In the genomic region with DNA sequence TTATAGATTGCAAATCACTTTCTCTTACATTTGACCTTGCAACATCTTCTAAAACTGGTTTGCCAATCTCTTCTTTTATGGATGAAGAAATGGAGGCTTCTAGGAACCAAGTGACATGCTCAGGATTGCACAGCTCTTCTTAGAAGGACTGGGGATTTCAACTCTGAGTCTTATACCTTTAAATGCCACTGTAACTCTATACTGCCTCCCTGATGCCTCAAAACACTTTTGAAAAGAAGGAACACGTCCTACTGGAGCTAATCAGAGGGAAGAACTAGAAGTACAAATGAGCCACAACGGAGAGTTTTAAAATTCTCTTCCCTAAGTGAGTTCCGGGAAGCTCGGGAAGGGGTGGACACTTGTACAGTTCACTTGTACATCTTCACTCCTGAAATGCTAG, we compare ENCODE assay signal across 8 cellular contexts. TPM values are rescaled to one million over a fixed set of nuclear protein-coding genes. Genes with fewer than 3 reads are reported as not detected.
DNase-seq lines count a peak whose midpoint lies in the region; ATAC-seq and TF ChIP-seq lines count a peak whose summit lies in the region.

No MANE protein-coding gene starts in this region.

- no peaks in the 10 kb centered on the region for H4K20me1 ChIP-seq in fibroblast of lung (ENCODE audit: control insufficient read depth, extremely low read depth, insufficient read depth, low read length)
- H4K20me1 ChIP-seq in Karpas-422 (ENCODE audit: insufficient read depth, low read depth, low read length), result no peaks in the 10 kb centered on the region

- H3K79me2 ChIP-seq in fibroblast of lung (ENCODE audit: control insufficient read depth, insufficient read depth, low read length), result peaks cover 5% of the 10 kb centered on the region
- H3K79me2 ChIP-seq in parathyroid adenoma, result peaks cover 23% of the 10 kb centered on the region
- no peaks in the 10 kb centered on the region for H3K79me2 ChIP-seq in Karpas-422 (ENCODE audit: low read length)

- ATAC-seq in GM21447 (IDR thresholded peaks at IDR 0.05; ENCODE audit: unreplicated experiment), result no peak

- no peak for TF ChIP-seq POLR2A in Peyer's patch (IDR thresholded peaks at IDR 0.05)

- H2AFZ ChIP-seq in fibroblast of lung (ENCODE audit: low read length), result peak overlapping the region; percentile 73
- H2AFZ ChIP-seq in parathyroid adenoma, result peak overlapping the region; percentile 97
- H2AFZ ChIP-seq in Karpas-422 (ENCODE audit: low read length), result no peak overlapping the region

- H3K4me2 ChIP-seq in fibroblast of lung (ENCODE audit: extremely low read depth, insufficient read depth, low read length) (peak overlapping the region; percentile 77), parathyroid adenoma (ENCODE audit: low read length) (peak overlapping the region; percentile 95), Karpas-422 (ENCODE audit: low read depth, low read length, poor library complexity, severe bottlenecking) (no peak overlapping the region)

- H3K4me1 ChIP-seq in Peyer's patch (peaks cover 0 to 5% (median 0%) of the 10 kb centered on the region in 4 donors), fibroblast of lung (ENCODE audit: control insufficient read depth, extremely low read depth, insufficient read depth, low read length) (peaks cover 4% of the 10 kb centered on the region), parathyroid adenoma (peaks cover 16% of the 10 kb centered on the region), Karpas-422 (ENCODE audit: low read length) (no peaks in the 10 kb centered on the region)

- no peaks in the 10 kb centered on the region for H3K36me3 ChIP-seq in Peyer's patch
- H3K36me3 ChIP-seq in fibroblast of lung (ENCODE audit: control insufficient read depth, insufficient read depth, low read length), result no peaks in the 10 kb centered on the region
- H3K36me3 ChIP-seq in parathyroid adenoma (ENCODE audit: control insufficient read depth, insufficient read depth, low read length), result no peaks in the 10 kb centered on the region
- H3K36me3 ChIP-seq in Karpas-422 (ENCODE audit: insufficient read depth, low read length), result no peaks in the 10 kb centered on the region

- TF ChIP-seq CTCF in Peyer's patch (IDR thresholded peaks at IDR 0.05) (no peak), fibroblast of lung (conservative IDR thresholded peaks at IDR 0.05 in 1 of 2, IDR thresholded peaks at IDR 0.05 in 1 of 2; ENCODE audit: low read depth in 1 of 2, low read length in 2 of 2) (no peak), parathyroid adenoma (IDR thresholded peaks at IDR 0.05) (no peak)

- no peaks in the 10 kb centered on the region for H3K9me3 ChIP-seq in Peyer's patch
- no peaks in the 10 kb centered on the region for H3K9me3 ChIP-seq in fibroblast of lung (ENCODE audit: control insufficient read depth, insufficient read depth, low read depth, low read length)
- no peaks in the 10 kb centered on the region for H3K9me3 ChIP-seq in parathyroid adenoma (ENCODE audit: control insufficient read depth, low read length)
- H3K9me3 ChIP-seq in Karpas-422 (ENCODE audit: low read length), result no peaks in the 10 kb centered on the region

- intact Hi-C loops in posterior cingulate gyrus (cut with DNase I), result loop anchor here (2.0 to 5.0 kb wide), 2 partner anchors 47 to 209 kb away; no protein-coding TSS in a partner anchor

- H3K9me2 ChIP-seq in Karpas-422 (replicated peaks; ENCODE audit: insufficient read depth, low read length), result no peaks in the 10 kb centered on the region

- peak overlapping the region in 2 of 4 donors; percentile 70 to 81 for H3K4me3 ChIP-seq in Peyer's patch
- peak overlapping the region; percentile 48 to 92 (median 69) for H3K4me3 ChIP-seq in fibroblast of lung (replicated peaks in 1 of 4; ENCODE audit: control extremely low read depth in 1 of 4, insufficient read depth in 1 of 4, low read depth in 3 of 4, low read length in 4 of 4)
- H3K4me3 ChIP-seq in parathyroid adenoma (ENCODE audit: low read depth, low read length), result peak overlapping the region; percentile 87
- no peak overlapping the region for H3K4me3 ChIP-seq in Karpas-422 (ENCODE audit: low read length)

- H3K9ac ChIP-seq in fibroblast of lung (ENCODE audit: insufficient read depth, low read length) (no peak overlapping the region), parathyroid adenoma (no peak overlapping the region), Karpas-422 (ENCODE audit: low read length) (no peak overlapping the region)

- peak; percentile 43 for DNase-seq in EH (ENCODE audit: low read depth)
- no peak for DNase-seq in Peyer's patch
- peak; percentile 17 to 33 for DNase-seq in fibroblast of lung (ENCODE audit: low read depth in 2 of 2)
- no peak for DNase-seq in NCI-H2227 (lab: John Stamatoyannopoulos, UW; ENCODE audit: unreplicated experiment)
- DNase-seq in posterior cingulate gyrus, result no peak
- DNase-seq in Karpas-422, result no peak

- H3K27me3 ChIP-seq in Peyer's patch (no peaks in the 10 kb centered on the region), fibroblast of lung (ENCODE audit: control insufficient read depth, insufficient read depth, low read length) (no peaks in the 10 kb centered on the region), parathyroid adenoma (ENCODE audit: control insufficient read depth, insufficient read depth, low read length) (no peaks in the 10 kb centered on the region), Karpas-422 (ENCODE audit: low read length) (no peaks in the 10 kb centered on the region)

- H3K27ac ChIP-seq in Peyer's patch, result peak overlapping the region; percentile 4 to 88 (median 26)
- H3K27ac ChIP-seq in fibroblast of lung (ENCODE audit: insufficient read depth, low read length), result no peak overlapping the region
- peak overlapping the region; percentile 62 for H3K27ac ChIP-seq in parathyroid adenoma
- H3K27ac ChIP-seq in Karpas-422 (ENCODE audit: low read length), result no peak overlapping the region

RNA-seq across cellular contexts. Expression of gene MITF, which starts 1.0 kb away (rescaled TPM):
- 1 to 10 TPM; 2.1 to 9.1 (median 4.7) TPM for total RNA-seq in Peyer's patch
- 22.3 and 34.3 TPM in 2 replicates for total RNA-seq in fibroblast of lung
- polyA plus RNA-seq in fibroblast of lung, result 21.0 and 31.6 TPM in 2 replicates
- polyA plus RNA-seq in fibroblast of lung (2012), result 11.1 and 17.8 TPM in 2 replicates
- polyA minus RNA-seq in fibroblast of lung (ENCODE audit: low replicate concordance), result 38.9 and 47.8 TPM in 2 replicates
- not detected in 2 replicates for total RNA-seq in Karpas-422 (2014; rRNA removed; shearing (Covaris generic); ENCODE audit: low replicate concordance)

Comparison
In these comparisons a context has a peak if more than half of its experiments do, and no peak if none do; other contexts are left out.
1. DNase-seq: peak in EH (single experiment) and fibroblast of lung (2 of 2); none in Peyer's patch (0 of 3), NCI-H2227 (single experiment), posterior cingulate gyrus (0 of 10) and Karpas-422 (single experiment).
2. H3K27ac ChIP-seq: peak in Peyer's patch (4 of 4) and parathyroid adenoma (single experiment); none in fibroblast of lung (single experiment) and Karpas-422 (single experiment).